10 cellular contexts compared by ENCODE assay signal in the genomic region with DNA sequence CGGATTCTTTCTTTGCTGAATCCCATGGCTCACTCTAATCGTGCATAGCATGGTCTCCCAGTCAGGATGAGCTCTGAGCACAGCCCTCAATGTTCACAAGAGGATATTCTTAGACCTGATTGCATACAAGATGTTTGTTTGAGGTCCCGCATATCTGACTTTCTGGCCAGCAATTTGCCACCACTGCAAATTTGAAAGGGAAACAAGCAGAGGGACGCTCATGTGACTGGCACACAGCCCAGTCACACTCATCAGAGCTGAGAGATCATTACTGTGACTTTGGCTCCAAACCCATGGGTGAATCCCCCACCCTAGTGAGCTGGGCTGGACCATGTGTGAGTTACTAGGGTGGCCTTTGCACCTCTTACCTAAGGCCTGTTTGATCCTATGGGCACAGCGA. TPM values are rescaled to one million over a fixed set of nuclear protein-coding genes. Genes with fewer than 3 reads are reported as not detected.
DNase-seq lines count a peak whose midpoint lies in the region; ATAC-seq and TF ChIP-seq lines count a peak whose summit lies in the region.
"Had no signal": no experiment of that assay in that cellular context is flagged by ENCODE, and none has a peak within 500 bp of the region (broad histone marks: within the 10 kb centered on the region; RNA-seq: fewer than 3 reads in every experiment).

No MANE protein-coding gene starts in this region.

- WGBS in spleen, 5 donors = 36 to 49% (median 43%) methylated on average over 5 of the region's 5 CpGs

- TF ChIP-seq CTCF in PC-3 (conservative IDR thresholded peaks at IDR 0.05; ENCODE audit: low read depth, low read length) (no peak), spleen (IDR thresholded peaks at IDR 0.05 in 8 of 11, conservative IDR thresholded peaks at IDR 0.05 in 3 of 11) (no peak), GM13977 (IDR thresholded peaks at IDR 0.05; ENCODE audit: extremely low read depth, insufficient read depth, missing control alignments) (no peak)

- H3K4me3 ChIP-seq in PC-3 (ENCODE audit: low read length) (no peak overlapping the region), spleen (no peak overlapping the region)
- H3K4me3 ChIP-seq: esophagus muscularis mucosa had no signal

- no peaks in the 10 kb centered on the region for H3K9me2 ChIP-seq in PC-3 (replicated peaks; ENCODE audit: low read length)

- H3K36me3 ChIP-seq in PC-3 (ENCODE audit: low read depth, low read length) (no peaks in the 10 kb centered on the region), spleen (no peaks in the 10 kb centered on the region)
- H3K36me3 ChIP-seq: esophagus muscularis mucosa, neutrophil had no signal

- CTCF ChIA-PET in PC-3 (lab: Charles Lee) = interaction anchor here (0.5 kb wide), 1 partner anchor 107 kb away, joined by 5 read pairs; no protein-coding TSS in a partner anchor

- H3K4me1 ChIP-seq in PC-3 (ENCODE audit: insufficient read depth, low read length) = no peaks in the 10 kb centered on the region
- H3K4me1 ChIP-seq in spleen = peaks cover 0 to 38% (median 6%) of the 10 kb centered on the region in 6 donors

- H4K20me1 ChIP-seq in PC-3 (ENCODE audit: low read length) = no peaks in the 10 kb centered on the region

- ATAC-seq in GM19324 (IDR thresholded peaks at IDR 0.05; ENCODE audit: low FRiP score, unreplicated experiment) (peak; percentile 57), PC-3 (0 out of 2 replicates have a peak, but pooled peaks have one; percentile 17), Right ventricle myocardium superior (ENCODE audit: poor library complexity) (peak; percentile 78)

- no peaks in the 10 kb centered on the region for H3K79me2 ChIP-seq in PC-3 (ENCODE audit: low read length)

- no peak overlapping the region for H3K4me2 ChIP-seq in PC-3 (ENCODE audit: low read length)

- intact Hi-C loops in PC-3 (cut with micrococcal nuclease) = no loop called here
- intact Hi-C loops in Right ventricle myocardium superior (cut with DNase I) = no loop called here
- intact Hi-C loops in spleen (cut with DNase I; ENCODE audit: low total_unique reads) = no loop called here

- H3K27ac ChIP-seq in PC-3 (ENCODE audit: low read length) (no peak overlapping the region), spleen (peak overlapping the region in 6 of 8 donors; percentile 41 to 71 (median 62))
- H3K27ac ChIP-seq: esophagus muscularis mucosa, neutrophil had no signal

- H3K27me3 ChIP-seq in PC-3 (ENCODE audit: low read length) (no peaks in the 10 kb centered on the region), spleen (replicated peaks in 1 of 7) (no peaks in the 10 kb centered on the region)
- H3K27me3 ChIP-seq: esophagus muscularis mucosa, neutrophil had no signal

- no peak overlapping the region for H2AFZ ChIP-seq in PC-3 (ENCODE audit: low read length)

- TF ChIP-seq POLR2A in spleen (IDR thresholded peaks at IDR 0.05) = no peak

- DNase-seq in PC-3 = no peak
- DNase-seq in Right ventricle myocardium superior = peak; percentile 71
- no peak for DNase-seq in spleen
- DNase-seq in NCI-H187 treated with DMSO at 0.1 percent for 48 hours (lab: John Stamatoyannopoulos, UW) = no peak
- no peak for DNase-seq in dedifferentiated amniotic fluid mesenchymal stem cell (ENCODE audit: extremely low spot score)
- DNase-seq in NCI-H2227 treated with DMSO at 0.1 percent for 48 hours (lab: John Stamatoyannopoulos, UW) = no peak
- no peak for DNase-seq in GM13977 (ENCODE audit: low spot score)

- POLR2A ChIA-PET in PC-3 (lab: Charles Lee; ENCODE audit: unreplicated experiment) = interaction anchor here (0.7 kb wide), 1 partner anchor 414 kb away, joined by 3 read pairs; no protein-coding TSS in a partner anchor

- H3K9ac ChIP-seq in PC-3 (ENCODE audit: low read length) = no peak overlapping the region

- no TSS peak for BruUV-seq in PC-3 (replicated peaks; lab: Mats Ljungman, UMichigan)

- no peaks in the 10 kb centered on the region for H3F3A ChIP-seq in PC-3 (ENCODE audit: low read length, unreplicated experiment)

- no peaks in the 10 kb centered on the region for H3K9me3 ChIP-seq in PC-3 (ENCODE audit: low read length)
- no peaks in the 10 kb centered on the region for H3K9me3 ChIP-seq in spleen
- H3K9me3 ChIP-seq: esophagus muscularis mucosa, neutrophil had no signal

- in situ Hi-C loops in GM13977 (cut with MboI; ENCODE audit: low pct_unique_long_range_greater_than_20kb, low sequenced_read_pairs, unreplicated experiment) = no loop called here

RNA-seq across cellular contexts. Expression of gene TAS2R41, which starts 9.9 kb away (rescaled TPM):
- total RNA-seq in PC-3 (2014; rRNA removed) = not detected in 2 replicates
- not detected for total RNA-seq in Right ventricle myocardium superior
- total RNA-seq in spleen = under 1 TPM in 3 of 7 donors, not detected in 4; 0.41 to 0.95 (median 0.55) TPM
- polyA plus RNA-seq in spleen = not detected

RNA-seq across cellular contexts. Expression of gene TAS2R60, which starts 44.3 kb away (rescaled TPM):
- total RNA-seq in PC-3 (2014; rRNA removed) = not detected in 2 replicates
- total RNA-seq in Right ventricle myocardium superior = not detected
- total RNA-seq in spleen = 1 to 10 TPM in 2 of 7 donors, under 1 TPM in 3, not detected in 2; 0.30 to 2.2 (median 0.85) TPM
- polyA plus RNA-seq in spleen = not detected

Comparison
In these comparisons a context has a peak if more than half of its experiments do, and no peak if none do; other contexts are left out.
1. ATAC-seq: peak in every context shown above with its lines; median percentile 78 in Right ventricle myocardium superior; 57 in GM19324; 17 in PC-3.